In the genomic region with DNA sequence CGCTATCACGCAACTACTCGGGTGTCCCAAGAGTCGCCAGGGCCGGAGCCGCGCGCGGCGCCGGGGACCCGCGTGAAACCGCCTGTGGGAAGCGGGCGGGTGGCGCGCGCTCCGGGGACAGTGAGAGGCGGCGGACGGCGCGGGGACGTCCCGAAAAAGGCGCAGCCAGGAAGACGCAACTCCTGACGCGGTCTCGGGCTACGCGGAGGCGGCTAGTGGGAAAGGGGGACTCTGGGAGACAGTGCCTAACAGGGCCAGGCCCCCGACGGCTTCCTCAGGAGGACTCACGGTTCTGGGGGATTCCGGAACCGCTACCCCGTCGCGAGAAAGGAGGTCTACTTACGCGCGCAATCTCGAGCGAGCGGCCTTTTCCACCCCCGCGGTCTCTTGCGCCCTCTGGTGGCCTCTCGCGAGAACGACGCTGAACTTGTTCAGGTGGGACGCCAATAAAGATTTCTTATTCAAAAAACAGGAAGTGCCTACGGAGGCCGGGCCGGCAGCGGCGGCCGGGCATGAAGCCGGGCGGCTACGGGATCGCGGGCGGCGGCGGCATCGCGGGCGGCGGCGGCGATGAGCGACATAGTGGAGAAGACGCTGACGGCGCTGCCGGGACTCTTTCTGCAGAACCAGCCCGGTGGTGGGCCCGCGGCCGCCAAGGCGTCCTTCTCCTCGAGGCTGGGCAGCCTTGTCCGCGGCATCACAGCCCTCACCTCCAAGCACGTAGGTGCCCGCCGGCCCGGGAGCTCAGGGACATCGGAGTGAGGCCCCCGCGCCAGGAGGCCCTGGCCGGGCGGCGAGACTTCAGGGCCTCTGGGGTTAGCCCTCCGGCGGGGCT, we compare ENCODE assay signal across 8 cellular contexts. TPM values are rescaled to one million over a fixed set of nuclear protein-coding genes. Genes with fewer than 3 reads are reported as not detected.
A peak's percentile ranks its signal among the peaks of the same experiment; 100 is the strongest.
DNase-seq lines count a peak whose midpoint lies in the region; ATAC-seq and TF ChIP-seq lines count a peak whose summit lies in the region.

AP4E1 (plus strand) TSS at position 475 of the 835 bp plus-strand sequence; CDS start at position 571, 96 bp downstream.

- H3K36me3 ChIP-seq in mucosa of descending colon (ENCODE audit: low read depth) = no peaks in the 10 kb centered on the region

- intact Hi-C loops in mucosa of descending colon (cut with DNase I, micrococcal nuclease) = no loop called here

- TF ChIP-seq CTCF in epithelial cell of esophagus (IDR thresholded peaks at IDR 0.05; ENCODE audit: insufficient read depth, low read depth, low read length, missing control alignments) (peak; percentile 84), mucosa of descending colon (IDR thresholded peaks at IDR 0.05) (peak; percentile 94)

- no peaks in the 10 kb centered on the region for H3K9me3 ChIP-seq in mucosa of descending colon

- TF ChIP-seq EP300 in Ishikawa (IDR thresholded peaks at IDR 0.05; ENCODE audit: borderline replicate concordance) = peak; percentile 60; the same call in 1 of the 2 replicates

- DNase-seq in DMS53 treated with DMSO at 0.1 percent for 48 hours (lab: John Stamatoyannopoulos, UW; ENCODE audit: unreplicated experiment) (peak; percentile 64), OCI-M1 (lab: John Stamatoyannopoulos, UW) (peak; percentile 96), activated T-cell treated with anti-CD3 and anti-CD28 coated beads for 24 hours (ENCODE audit: low read depth) (peak; percentile 89), epithelial cell of esophagus (ENCODE audit: low read depth) (peak; percentile 93), mucosa of descending colon (peak; percentile 93 to 95 (median 95))
- peak; percentile 92 to 94 for DNase-seq in stimulated activated CD8-positive, alpha-beta memory T cell treated with anti-CD3 and anti-CD28 coated beads, Interleukin-4, amount 100 ng/mL, for 1 hour (ENCODE audit: low read depth in 2 of 2, low spot score in 1 of 2)

- H3K4me3 ChIP-seq in epithelial cell of esophagus (ENCODE audit: low read length) (peak within 1 kb of the TSS; percentile 88), mucosa of descending colon (peak within 1 kb of the TSS; percentile 92)

- ATAC-seq in GM21576 (IDR thresholded peaks at IDR 0.05; ENCODE audit: unreplicated experiment) (peak; percentile 39), mucosa of descending colon (peak; percentile 95)

- peak; percentile 91 for TF ChIP-seq RAD21 in Ishikawa (IDR thresholded peaks at IDR 0.05; ENCODE audit: low read depth)

- peaks cover 18% of the 10 kb centered on the region for H3K4me1 ChIP-seq in mucosa of descending colon (ENCODE audit: low read depth)

TF ChIP-seq in Ishikawa, 13 proteins besides CTCF, POLR2A, EP300 and RAD21:
- no peak for TF ChIP-seq NFIC (IDR thresholded peaks at IDR 0.05)
- no peak; the same call in 1 of the 2 replicates for TF ChIP-seq CEBPB (IDR thresholded peaks at IDR 0.05)
- TF ChIP-seq USF1 (IDR thresholded peaks at IDR 0.05) = no peak
- no peak for TF ChIP-seq TEAD4 (IDR thresholded peaks at IDR 0.05)
- TF ChIP-seq YY1 (IDR thresholded peaks at IDR 0.05; ENCODE audit: low read depth) = peak; percentile 79
- peak; percentile 74 for TF ChIP-seq TCF12 (IDR thresholded peaks at IDR 0.05; ENCODE audit: low read depth)
- TF ChIP-seq, protein P1, sequence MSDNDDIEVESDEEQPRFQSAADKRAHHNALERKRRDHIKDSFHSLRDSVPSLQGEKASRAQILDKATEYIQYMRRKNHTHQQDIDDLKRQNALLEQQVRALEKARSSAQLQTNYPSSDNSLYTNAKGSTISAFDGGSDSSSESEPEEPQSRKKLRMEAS (IDR thresholded peaks at IDR 0.05) = peak; percentile 59
- 0 out of 2 replicates have a peak, but pooled peaks have one; percentile 17 for TF ChIP-seq FOXM1 (IDR thresholded peaks at IDR 0.05; ENCODE audit: borderline replicate concordance, low read depth)
- no peak for TF ChIP-seq REST (IDR thresholded peaks at IDR 0.05; ENCODE audit: low read depth)
- TF ChIP-seq CREB1 (IDR thresholded peaks at IDR 0.05; ENCODE audit: low read depth) = no peak
- no peak for TF ChIP-seq ZBTB7A (IDR thresholded peaks at IDR 0.05; ENCODE audit: low read depth)
- peak; percentile 71 for TF ChIP-seq EGR1 (IDR thresholded peaks at IDR 0.05)
- peak; percentile 60; the same call in 1 of the 2 replicates for TF ChIP-seq TAF1 (IDR thresholded peaks at IDR 0.05; ENCODE audit: low read depth)

RNA-seq across cellular contexts. Expression of gene AP4E1, which starts in this region (rescaled TPM):
- total RNA-seq in mucosa of descending colon = 10 to 100 TPM in 2 of 3 donors, 1 to 10 TPM in 1; 9.6 to 11.9 (median 11.6) TPM

Comparison
In these comparisons a context has a peak if more than half of its experiments do, and no peak if none do; other contexts are left out.
1. Peak in every context shown above with its lines: DNase-seq, ATAC-seq and H3K4me3 ChIP-seq.